ENCODE assay signal across 17 cellular contexts in the genomic region with DNA sequence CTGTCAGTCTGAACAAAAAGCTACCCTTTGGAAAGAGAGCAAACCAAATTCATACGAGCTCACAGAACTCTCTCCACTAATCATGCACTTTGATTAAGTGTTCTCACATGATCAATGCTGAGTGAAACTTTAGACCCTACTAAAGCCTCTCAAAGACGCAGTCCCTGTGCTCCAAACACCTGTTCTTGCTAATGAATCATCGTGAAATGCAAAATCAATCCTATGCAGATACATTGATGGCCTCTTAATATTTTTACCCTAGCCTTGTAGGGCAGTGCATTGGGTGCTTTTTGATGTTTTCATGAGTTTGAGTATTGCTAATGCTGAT.
DNase-seq lines count a peak whose midpoint lies in the region; ATAC-seq, FAIRE-seq and TF ChIP-seq lines count a peak whose summit lies in the region.
"Had no signal": no experiment of that assay in that cellular context is flagged by ENCODE, and none has a peak within 500 bp of the region (broad histone marks: within the 10 kb centered on the region; RNA-seq: fewer than 3 reads in every experiment).

No MANE protein-coding gene starts in this region.

- H3K4me1 ChIP-seq in SK-N-SH (ENCODE audit: control insufficient read depth in 1 of 2, insufficient read depth in 2 of 2, low read depth in 1 of 2, low read length in 1 of 2) = peaks cover 6 to 24% of the 10 kb centered on the region in 2 experiments
- H3K4me1 ChIP-seq in PC-3 (ENCODE audit: insufficient read depth, low read length) = peaks cover 38% of the 10 kb centered on the region
- H3K4me1 ChIP-seq in kidney (ENCODE audit: control insufficient read depth in 1 of 2, insufficient read depth in 1 of 2, low read depth in 1 of 2, low read length in 2 of 2) = no peaks in the 10 kb centered on the region
- peaks cover 7% of the 10 kb centered on the region for H3K4me1 ChIP-seq in smooth muscle cell (ENCODE audit: low read depth)

- H3K79me2 ChIP-seq in SK-N-SH (ENCODE audit: insufficient read depth) (no peaks in the 10 kb centered on the region), PC-3 (ENCODE audit: low read length) (no peaks in the 10 kb centered on the region), smooth muscle cell (ENCODE audit: low read depth) (no peaks in the 10 kb centered on the region)

- WGBS in SK-N-SH (ENCODE audit: low lambda C conversion rate) = 59% methylated on average over 3 of the region's 3 CpGs
- WGBS in smooth muscle cell (ENCODE audit: low lambda C conversion rate) = 82% methylated on average over 3 of the region's 3 CpGs

- CTCF ChIA-PET in SK-N-SH (lab: Yijun Ruan, JAX) = interaction anchor here (1.4 kb wide), 1 partner anchor 31 kb away, joined by 3 read pairs; no protein-coding TSS in a partner anchor
- CTCF ChIA-PET in PC-3 (lab: Charles Lee) = no interaction called here

- FAIRE-seq in kidney (lab: Jason Lieb, UNC) = no peak
- FAIRE-seq: K562 had no signal

- H3K4me3 ChIP-seq in SK-N-SH (ENCODE audit: low read depth in 2 of 2, low read length in 1 of 2) (no peak overlapping the region), PC-3 (ENCODE audit: low read length) (peak overlapping the region; percentile 6; the same call in 1 of the 2 replicates), kidney (ENCODE audit: low read length in 2 of 2) (no peak overlapping the region), smooth muscle cell (no peak overlapping the region)
- H3K4me3 ChIP-seq: K562 had no signal

- H3K27ac ChIP-seq in SK-N-SH (ENCODE audit: low read depth in 2 of 2, low read length in 1 of 2) (peak overlapping the region; percentile 91 to 95; a peak in 3 of 4 replicates), PC-3 (ENCODE audit: low read length) (peak overlapping the region; percentile 78), kidney (ENCODE audit: low read depth in 2 of 2, low read length in 2 of 2) (peak overlapping the region; percentile 51 to 83), smooth muscle cell (ENCODE audit: low read depth) (peak overlapping the region; percentile 38)
- H3K27ac ChIP-seq: VCaP had no signal

- H4K20me1 ChIP-seq in SK-N-SH (ENCODE audit: insufficient read depth) = no peaks in the 10 kb centered on the region
- H4K20me1 ChIP-seq in PC-3 (ENCODE audit: low read length) = no peaks in the 10 kb centered on the region
- no peaks in the 10 kb centered on the region for H4K20me1 ChIP-seq in smooth muscle cell (ENCODE audit: low read depth)

- POLR2A ChIA-PET in SK-N-SH (lab: Yijun Ruan, JAX) (no interaction called here), PC-3 (lab: Charles Lee; ENCODE audit: unreplicated experiment) (no interaction called here)

- no peaks in the 10 kb centered on the region for H3K27me3 ChIP-seq in SK-N-SH (ENCODE audit: insufficient read depth)
- H3K27me3 ChIP-seq in PC-3 (ENCODE audit: low read length) = no peaks in the 10 kb centered on the region
- no peaks in the 10 kb centered on the region for H3K27me3 ChIP-seq in smooth muscle cell (ENCODE audit: low read depth)

- no peak for TF ChIP-seq EP300 in SK-N-SH (IDR thresholded peaks at IDR 0.05; ENCODE audit: borderline replicate concordance in 1 of 2, low read depth in 1 of 2, low read length in 1 of 2)

- BruUV-seq in PC-3 (replicated peaks; lab: Mats Ljungman, UMichigan) = no TSS peak

- no peaks in the 10 kb centered on the region for H3K9me2 ChIP-seq in SK-N-SH
- no peaks in the 10 kb centered on the region for H3K9me2 ChIP-seq in PC-3 (replicated peaks; ENCODE audit: low read length)

- TF ChIP-seq CTCF in SK-N-SH (IDR thresholded peaks at IDR 0.05) (no peak), PC-3 (conservative IDR thresholded peaks at IDR 0.05; ENCODE audit: low read depth, low read length) (no peak), kidney (IDR thresholded peaks at IDR 0.05; ENCODE audit: borderline replicate concordance, extremely low read depth, insufficient read depth) (no peak), smooth muscle cell (IDR thresholded peaks at IDR 0.05; ENCODE audit: borderline replicate concordance, insufficient read depth, poor library complexity, severe bottlenecking) (no peak)

- H2AFZ ChIP-seq in SK-N-SH (ENCODE audit: low read depth) (no peak overlapping the region), PC-3 (ENCODE audit: low read length) (no peak overlapping the region), smooth muscle cell (ENCODE audit: low read depth) (no peak overlapping the region)

- no peak for DNase-seq in SK-N-SH
- DNase-seq in PC-3 = no peak
- no peak for DNase-seq in kidney
- DNase-seq in smooth muscle cell (lab: John Stamatoyannopoulos, UW; ENCODE audit: unreplicated experiment) = no peak
- no peak for DNase-seq in stimulated activated CD4-positive, alpha-beta T cell treated with anti-CD3 and anti-CD28 coated beads, Interleukin-12 subunit alpha, Interleukin-12 subunit beta, amount 100 ng/mL, for 4 hours
- no peak for DNase-seq in sciatic nerve (ENCODE audit: low spot score)
- DNase-seq: activated CD4-positive, alpha-beta memory T cell treated with anti-CD3 and anti-CD28 coated beads for 36 hours; activated T-cell treated with anti-CD3 and anti-CD28 coated beads, Interleukin-2, amount 50 U/mL, for 1 hour; CD4-positive, alpha-beta T cell; NCI-H2081 treated with DMSO at 0.1 percent for 48 hours; RPMI8226; stimulated activated naive CD4-positive, alpha-beta T cell had no signal

- peaks cover 19% of the 10 kb centered on the region for H3F3A ChIP-seq in SK-N-SH (replicated peaks; ENCODE audit: insufficient read depth)
- peaks cover 8% of the 10 kb centered on the region for H3F3A ChIP-seq in PC-3 (ENCODE audit: low read length, unreplicated experiment)
- peaks cover 7% of the 10 kb centered on the region for H3F3A ChIP-seq in smooth muscle cell (ENCODE audit: low read depth)

- H3K9me3 ChIP-seq in SK-N-SH (no peaks in the 10 kb centered on the region), PC-3 (ENCODE audit: low read length) (no peaks in the 10 kb centered on the region), kidney (ENCODE audit: control insufficient read depth in 1 of 2, low read length in 2 of 2) (no peaks in the 10 kb centered on the region), smooth muscle cell (replicated peaks; ENCODE audit: low read depth) (no peaks in the 10 kb centered on the region)

- ATAC-seq in SK-N-SH treated with all-trans-retinoic acid at 6 μM for 48 hours = no peak
- ATAC-seq in PC-3 = no peak
- no peak for ATAC-seq in GM18861 (IDR thresholded peaks at IDR 0.05; ENCODE audit: unreplicated experiment)
- ATAC-seq in sciatic nerve = no peak
- ATAC-seq: activated naive CD4-positive, alpha-beta T cell treated with anti-CD3 and anti-CD28 coated beads, Interleukin-2, amount 50 U/mL, for 72 hours; K562 had no signal

- TF ChIP-seq RAD21 in SK-N-SH (IDR thresholded peaks at IDR 0.05; ENCODE audit: low read length) = no peak

- H3K36me3 ChIP-seq in SK-N-SH (replicated peaks in 1 of 2; ENCODE audit: control insufficient read depth in 1 of 2, insufficient read depth in 2 of 2, low read length in 1 of 2) (no peaks in the 10 kb centered on the region), PC-3 (ENCODE audit: low read depth, low read length) (no peaks in the 10 kb centered on the region), kidney (ENCODE audit: control insufficient read depth in 1 of 2, insufficient read depth in 2 of 2, low read length in 2 of 2) (no peaks in the 10 kb centered on the region), smooth muscle cell (ENCODE audit: low read depth) (no peaks in the 10 kb centered on the region)

- intact Hi-C loops in PC-3 (cut with micrococcal nuclease) (loop anchor here (1.0 to 5.0 kb wide), 6 partner anchors 47 to 312 kb away; a partner anchor contains a TSS), kidney (cut with DNase I) (no loop called here), sciatic nerve (cut with DNase I) (no loop called here)

- H3K4me2 ChIP-seq in SK-N-SH (peak overlapping the region; percentile 69; the same call in 1 of the 2 replicates), PC-3 (ENCODE audit: low read length) (peak overlapping the region; percentile 76), smooth muscle cell (no peak overlapping the region)

- H3K9ac ChIP-seq in SK-N-SH = peak overlapping the region; percentile 65; the same call in 1 of the 2 replicates
- H3K9ac ChIP-seq in PC-3 (ENCODE audit: low read length) = no peak overlapping the region
- H3K9ac ChIP-seq in kidney (ENCODE audit: low read length in 2 of 2) = no peak overlapping the region
- no peak overlapping the region for H3K9ac ChIP-seq in smooth muscle cell (ENCODE audit: low read depth)

TF ChIP-seq in SK-N-SH, 30 proteins besides CTCF, POLR2A, EP300 and RAD21 (continues in another document):
- TF ChIP-seq MEF2A (IDR thresholded peaks at IDR 0.05; ENCODE audit: borderline replicate concordance, low read depth) (no peak), FOSL2 (IDR thresholded peaks at IDR 0.05; ENCODE audit: borderline replicate concordance, low read depth) (no peak), NFIC (IDR thresholded peaks at IDR 0.05; ENCODE audit: borderline replicate concordance) (no peak), MXI1 (IDR thresholded peaks at IDR 0.05; ENCODE audit: low read depth, low read length) (no peak), RFX5 (IDR thresholded peaks at IDR 0.05; ENCODE audit: low read length) (no peak)
- TF ChIP-seq, protein P1, sequence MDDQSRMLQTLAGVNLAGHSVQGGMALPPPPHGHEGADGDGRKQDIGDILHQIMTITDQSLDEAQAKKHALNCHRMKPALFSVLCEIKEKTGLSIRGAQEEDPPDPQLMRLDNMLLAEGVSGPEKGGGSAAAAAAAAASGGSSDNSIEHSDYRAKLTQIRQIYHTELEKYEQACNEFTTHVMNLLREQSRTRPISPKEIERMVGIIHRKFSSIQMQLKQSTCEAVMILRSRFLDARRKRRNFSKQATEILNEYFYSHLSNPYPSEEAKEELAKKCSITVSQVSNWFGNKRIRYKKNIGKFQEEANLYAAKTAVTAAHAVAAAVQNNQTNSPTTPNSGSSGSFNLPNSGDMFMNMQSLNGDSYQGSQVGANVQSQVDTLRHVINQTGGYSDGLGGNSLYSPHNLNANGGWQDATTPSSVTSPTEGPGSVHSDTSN (IDR thresholded peaks at IDR 0.05) = no peak

TF ChIP-seq in SK-N-SH treated with all-trans-retinoic acid at 6 μM for 48 hours, 23 proteins besides CTCF, POLR2A, EP300 and RAD21:
- no peak for TF ChIP-seq ZNF565 (CRISPR knock-in tag; conservative IDR thresholded peaks at IDR 0.05; ENCODE audit: low read depth)
- TF ChIP-seq TOX (CRISPR knock-in tag; IDR thresholded peaks at IDR 0.05; ENCODE audit: borderline replicate concordance) = no peak
- no peak for TF ChIP-seq PPARA (CRISPR knock-in tag; IDR thresholded peaks at IDR 0.05; ENCODE audit: borderline replicate concordance)
- TF ChIP-seq CSDC2 (CRISPR knock-in tag; IDR thresholded peaks at IDR 0.05) = no peak

Comparison
In these comparisons a context has a peak if more than half of its experiments do, and no peak if none do; other contexts are left out.
1. H3K27ac ChIP-seq: peak in every context shown above with its lines; median percentile 93 in SK-N-SH; 78 in PC-3; 67 in kidney; 38 in smooth muscle cell.